Comparison of ENCODE assay signal across 8 cellular contexts in genomic region chr10:96585726-96586418, GRCh38. TPM values are rescaled to one million over a fixed set of nuclear protein-coding genes. Genes with fewer than 3 reads are reported as not detected.
DNase-seq lines count a peak whose midpoint lies in the region; ATAC-seq and TF ChIP-seq lines count a peak whose summit lies in the region.

No MANE protein-coding gene starts in this region.

- H3K36me3 ChIP-seq in DND-41 (ENCODE audit: insufficient read depth, low read length) = peaks cover 7% of the 10 kb centered on the region; the same call in 1 of the 2 replicates
- no peaks in the 10 kb centered on the region for H3K36me3 ChIP-seq in neural cell (ENCODE audit: insufficient read depth, low read length)

- H2AFZ ChIP-seq in DND-41 (ENCODE audit: low read depth, low read length) (peak overlapping the region; percentile 98), neural cell (ENCODE audit: low read depth, low read length) (no peak overlapping the region)

- H4K20me1 ChIP-seq in DND-41 (ENCODE audit: insufficient read depth, low read length) (peaks cover 47% of the 10 kb centered on the region), neural cell (ENCODE audit: insufficient read depth) (no peaks in the 10 kb centered on the region)

- H3K27ac ChIP-seq in DND-41 (ENCODE audit: low read length) (peak overlapping the region; percentile 88), epithelial cell of prostate (peak overlapping the region; percentile 97), neural cell (ENCODE audit: low read length) (peak overlapping the region; percentile 79)

- H3K27me3 Mint-ChIP-seq in T-helper 17 cell = no peaks in the 10 kb centered on the region

- ATAC-seq in DND-41 (ENCODE audit: insufficient read depth, low read depth) (peak; percentile 53), HG02623 (IDR thresholded peaks at IDR 0.05; ENCODE audit: unreplicated experiment) (peak; percentile 5), T-helper 17 cell (peak; percentile 18), GM18505 (IDR thresholded peaks at IDR 0.05; ENCODE audit: unreplicated experiment) (no peak), GM18870 (IDR thresholded peaks at IDR 0.05; ENCODE audit: unreplicated experiment) (no peak)

- H3F3A ChIP-seq in neural cell (ENCODE audit: insufficient read depth, low read length, poor library complexity, severe bottlenecking) = no peaks in the 10 kb centered on the region

- H3K4me3 ChIP-seq in DND-41 (ENCODE audit: low read depth in 1 of 2, low read length in 2 of 2) = peak overlapping the region; percentile 59 to 82
- peak overlapping the region; percentile 94 for H3K4me3 ChIP-seq in neural cell (ENCODE audit: low read length)

- peak overlapping the region; percentile 92 for H3K9ac ChIP-seq in DND-41 (ENCODE audit: low read depth, low read length)
- peak overlapping the region; percentile 91 for H3K9ac ChIP-seq in neural cell (ENCODE audit: low read length)

- TF ChIP-seq CTCF in DND-41 (IDR thresholded peaks at IDR 0.05; ENCODE audit: borderline replicate concordance, extremely low read depth, low read length, poor library complexity, severe bottlenecking) (no peak), neural cell (IDR thresholded peaks at IDR 0.05; ENCODE audit: poor library complexity, severe bottlenecking) (no peak)

- peak overlapping the region; percentile 96 for H3K27ac Mint-ChIP-seq in T-helper 17 cell

- no peaks in the 10 kb centered on the region for H3K9me3 ChIP-seq in DND-41 (ENCODE audit: insufficient read depth, low read length, severe bottlenecking)
- no peaks in the 10 kb centered on the region for H3K9me3 ChIP-seq in T-helper 17 cell (ENCODE audit: control insufficient read depth, low read length, poor library complexity, severe bottlenecking)
- no peaks in the 10 kb centered on the region for H3K9me3 ChIP-seq in neural cell (ENCODE audit: low read length)

- no peak for TF ChIP-seq POLR2A in GM18505 (IDR thresholded peaks at IDR 0.05; ENCODE audit: borderline replicate concordance, extremely low read depth, insufficient read depth, insufficient read length)

- no peaks in the 10 kb centered on the region for H3K36me3 Mint-ChIP-seq in T-helper 17 cell (ENCODE audit: low read depth)

- H3K9me2 ChIP-seq in neural cell (ENCODE audit: insufficient read depth, low read length) = no peaks in the 10 kb centered on the region

- no peak for TF ChIP-seq EP300 in neural cell (conservative IDR thresholded peaks at IDR 0.05; ENCODE audit: poor library complexity, severe bottlenecking)

- peaks cover 50% of the 10 kb centered on the region for H3K4me1 ChIP-seq in DND-41 (ENCODE audit: insufficient read depth, low read length)

- TF ChIP-seq RAD21 in neural cell (conservative IDR thresholded peaks at IDR 0.05) = no peak

- H3K4me3 Mint-ChIP-seq in T-helper 17 cell = no peak overlapping the region

- H3K4me2 ChIP-seq in DND-41 (ENCODE audit: insufficient read depth, low read length) = peak overlapping the region; percentile 92
- peak overlapping the region; percentile 83 for H3K4me2 ChIP-seq in neural cell (ENCODE audit: low read length)

- DNase-seq in DND-41 (no peak), T-helper 17 cell (peak in 2 of 3 donors; percentile 5 to 18), epithelial cell of prostate (ENCODE audit: low read depth, low spot score) (no peak), GOT3 (lab: John Stamatoyannopoulos, UW) (no peak)

- peaks cover 35% of the 10 kb centered on the region for H3K4me1 Mint-ChIP-seq in T-helper 17 cell

- H3K27me3 ChIP-seq in DND-41 (ENCODE audit: insufficient read depth, low read length, poor library complexity) = peaks cover 12% of the 10 kb centered on the region
- H3K27me3 ChIP-seq in neural cell (ENCODE audit: insufficient read depth, low read depth, low read length) = no peaks in the 10 kb centered on the region

- H3K79me2 ChIP-seq in DND-41 (ENCODE audit: insufficient read depth, low read length) (peaks cover 62% of the 10 kb centered on the region), neural cell (replicated peaks; ENCODE audit: insufficient read depth, low read length) (peaks cover 54% of the 10 kb centered on the region)

TF ChIP-seq in neural cell, 6 proteins besides CTCF, POLR2A, EP300 and RAD21:
- TF ChIP-seq SMC3 (conservative IDR thresholded peaks at IDR 0.05; ENCODE audit: poor library complexity) (no peak), TAF1 (IDR thresholded peaks at IDR 0.05; ENCODE audit: low read depth) (no peak)

RNA-seq across cellular contexts. Expression of gene TM9SF3, which starts 0.9 kb away (rescaled TPM):
- total RNA-seq in T-helper 17 cell = 10 to 100 TPM; 94.3 to 94.5 TPM
- polyA plus RNA-seq in neural cell = 66.4 and 73.3 TPM in 2 replicates
- polyA minus RNA-seq in neural cell = 134 and 139 TPM in 2 replicates

Comparison
In these comparisons a context has a peak if more than half of its experiments do, and no peak if none do; other contexts are left out.
1. ATAC-seq: peak in DND-41 (single experiment), HG02623 (single experiment) and T-helper 17 cell (single experiment); none in GM18505 (single experiment) and GM18870 (single experiment).
2. DNase-seq: peak in T-helper 17 cell (2 of 3); none in DND-41 (single experiment), epithelial cell of prostate (single experiment) and GOT3 (single experiment).
3. Peak in every context shown above with its lines, with median percentiles within 50 percentile points of each other: H3K27ac ChIP-seq.